Comparison of ENCODE assay signal across 2 cellular contexts in the genomic region with DNA sequence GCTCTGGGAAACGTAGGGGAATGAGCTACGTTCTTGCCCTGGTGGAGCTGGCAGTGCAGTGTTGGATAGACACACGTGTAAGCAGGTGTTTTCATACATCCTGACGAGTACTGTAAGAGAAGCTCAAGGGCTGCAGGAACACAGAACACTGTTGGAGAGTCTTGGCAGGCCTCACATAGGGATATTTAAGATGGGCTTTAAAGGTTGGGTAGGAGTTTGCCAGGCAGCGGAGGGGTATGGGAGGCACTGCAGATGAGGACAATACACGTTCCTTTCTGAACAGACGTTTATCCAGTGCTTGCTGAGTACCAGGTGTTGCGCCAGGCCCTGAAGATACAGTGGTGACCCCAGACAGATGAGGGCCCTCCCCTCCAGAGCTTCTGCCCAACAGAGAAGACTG.
TF ChIP-seq lines count a peak whose summit lies in the region.

No MANE protein-coding gene starts in this region.

TF ChIP-seq in SK-N-SH, 30 proteins besides CTCF, POLR2A, EP300 and RAD21 (continued from another document):
- TF ChIP-seq, protein P1, sequence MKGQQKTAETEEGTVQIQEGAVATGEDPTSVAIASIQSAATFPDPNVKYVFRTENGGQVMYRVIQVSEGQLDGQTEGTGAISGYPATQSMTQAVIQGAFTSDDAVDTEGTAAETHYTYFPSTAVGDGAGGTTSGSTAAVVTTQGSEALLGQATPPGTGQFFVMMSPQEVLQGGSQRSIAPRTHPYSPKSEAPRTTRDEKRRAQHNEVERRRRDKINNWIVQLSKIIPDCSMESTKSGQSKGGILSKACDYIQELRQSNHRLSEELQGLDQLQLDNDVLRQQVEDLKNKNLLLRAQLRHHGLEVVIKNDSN (IDR thresholded peaks at IDR 0.05; ENCODE audit: borderline replicate concordance, low read depth) = no peak
- TF ChIP-seq GATA2 (CRISPR knock-in tag; IDR thresholded peaks at IDR 0.05) (no peak), CHD2 (IDR thresholded peaks at IDR 0.05; ENCODE audit: low read length, partially characterized antibody) (no peak), FOSL2 (IDR thresholded peaks at IDR 0.05; ENCODE audit: borderline replicate concordance, low read depth) (no peak), POLR2AphosphoS5 (IDR thresholded peaks at IDR 0.05; ENCODE audit: low read depth, low read length) (no peak), FOXM1 (IDR thresholded peaks at IDR 0.05; ENCODE audit: low read depth) (no peak), TCF12 (IDR thresholded peaks at IDR 0.05) (no peak), RXRA (IDR thresholded peaks at IDR 0.05; ENCODE audit: borderline replicate concordance, low read depth) (no peak), GABPA (IDR thresholded peaks at IDR 0.05; ENCODE audit: low read depth) (no peak), RFX5 (IDR thresholded peaks at IDR 0.05; ENCODE audit: low read length) (no peak), TEAD4 (IDR thresholded peaks at IDR 0.05; ENCODE audit: borderline replicate concordance, insufficient read depth) (no peak)
- TF ChIP-seq, protein P2, sequence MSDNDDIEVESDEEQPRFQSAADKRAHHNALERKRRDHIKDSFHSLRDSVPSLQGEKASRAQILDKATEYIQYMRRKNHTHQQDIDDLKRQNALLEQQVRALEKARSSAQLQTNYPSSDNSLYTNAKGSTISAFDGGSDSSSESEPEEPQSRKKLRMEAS (IDR thresholded peaks at IDR 0.05; ENCODE audit: low read depth) = no peak
- TF ChIP-seq, protein P3, sequence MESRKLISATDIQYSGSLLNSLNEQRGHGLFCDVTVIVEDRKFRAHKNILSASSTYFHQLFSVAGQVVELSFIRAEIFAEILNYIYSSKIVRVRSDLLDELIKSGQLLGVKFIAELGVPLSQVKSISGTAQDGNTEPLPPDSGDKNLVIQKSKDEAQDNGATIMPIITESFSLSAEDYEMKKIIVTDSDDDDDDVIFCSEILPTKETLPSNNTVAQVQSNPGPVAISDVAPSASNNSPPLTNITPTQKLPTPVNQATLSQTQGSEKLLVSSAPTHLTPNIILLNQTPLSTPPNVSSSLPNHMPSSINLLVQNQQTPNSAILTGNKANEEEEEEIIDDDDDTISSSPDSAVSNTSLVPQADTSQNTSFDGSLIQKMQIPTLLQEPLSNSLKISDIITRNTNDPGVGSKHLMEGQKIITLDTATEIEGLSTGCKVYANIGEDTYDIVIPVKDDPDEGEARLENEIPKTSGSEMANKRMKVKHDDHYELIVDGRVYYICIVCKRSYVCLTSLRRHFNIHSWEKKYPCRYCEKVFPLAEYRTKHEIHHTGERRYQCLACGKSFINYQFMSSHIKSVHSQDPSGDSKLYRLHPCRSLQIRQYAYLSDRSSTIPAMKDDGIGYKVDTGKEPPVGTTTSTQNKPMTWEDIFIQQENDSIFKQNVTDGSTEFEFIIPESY (IDR thresholded peaks at IDR 0.05; ENCODE audit: borderline replicate concordance, low read depth) = no peak
- TF ChIP-seq, protein P4, sequence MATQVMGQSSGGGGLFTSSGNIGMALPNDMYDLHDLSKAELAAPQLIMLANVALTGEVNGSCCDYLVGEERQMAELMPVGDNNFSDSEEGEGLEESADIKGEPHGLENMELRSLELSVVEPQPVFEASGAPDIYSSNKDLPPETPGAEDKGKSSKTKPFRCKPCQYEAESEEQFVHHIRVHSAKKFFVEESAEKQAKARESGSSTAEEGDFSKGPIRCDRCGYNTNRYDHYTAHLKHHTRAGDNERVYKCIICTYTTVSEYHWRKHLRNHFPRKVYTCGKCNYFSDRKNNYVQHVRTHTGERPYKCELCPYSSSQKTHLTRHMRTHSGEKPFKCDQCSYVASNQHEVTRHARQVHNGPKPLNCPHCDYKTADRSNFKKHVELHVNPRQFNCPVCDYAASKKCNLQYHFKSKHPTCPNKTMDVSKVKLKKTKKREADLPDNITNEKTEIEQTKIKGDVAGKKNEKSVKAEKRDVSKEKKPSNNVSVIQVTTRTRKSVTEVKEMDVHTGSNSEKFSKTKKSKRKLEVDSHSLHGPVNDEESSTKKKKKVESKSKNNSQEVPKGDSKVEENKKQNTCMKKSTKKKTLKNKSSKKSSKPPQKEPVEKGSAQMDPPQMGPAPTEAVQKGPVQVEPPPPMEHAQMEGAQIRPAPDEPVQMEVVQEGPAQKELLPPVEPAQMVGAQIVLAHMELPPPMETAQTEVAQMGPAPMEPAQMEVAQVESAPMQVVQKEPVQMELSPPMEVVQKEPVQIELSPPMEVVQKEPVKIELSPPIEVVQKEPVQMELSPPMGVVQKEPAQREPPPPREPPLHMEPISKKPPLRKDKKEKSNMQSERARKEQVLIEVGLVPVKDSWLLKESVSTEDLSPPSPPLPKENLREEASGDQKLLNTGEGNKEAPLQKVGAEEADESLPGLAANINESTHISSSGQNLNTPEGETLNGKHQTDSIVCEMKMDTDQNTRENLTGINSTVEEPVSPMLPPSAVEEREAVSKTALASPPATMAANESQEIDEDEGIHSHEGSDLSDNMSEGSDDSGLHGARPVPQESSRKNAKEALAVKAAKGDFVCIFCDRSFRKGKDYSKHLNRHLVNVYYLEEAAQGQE (IDR thresholded peaks at IDR 0.05; ENCODE audit: low read depth, low read length) = no peak
TF ChIP-seq in SK-N-SH: peak in this region for 0.

TF ChIP-seq in GM23338, 12 proteins besides CTCF, POLR2A, EP300 and RAD21 (continued from another document):
- TF ChIP-seq, protein P5, sequence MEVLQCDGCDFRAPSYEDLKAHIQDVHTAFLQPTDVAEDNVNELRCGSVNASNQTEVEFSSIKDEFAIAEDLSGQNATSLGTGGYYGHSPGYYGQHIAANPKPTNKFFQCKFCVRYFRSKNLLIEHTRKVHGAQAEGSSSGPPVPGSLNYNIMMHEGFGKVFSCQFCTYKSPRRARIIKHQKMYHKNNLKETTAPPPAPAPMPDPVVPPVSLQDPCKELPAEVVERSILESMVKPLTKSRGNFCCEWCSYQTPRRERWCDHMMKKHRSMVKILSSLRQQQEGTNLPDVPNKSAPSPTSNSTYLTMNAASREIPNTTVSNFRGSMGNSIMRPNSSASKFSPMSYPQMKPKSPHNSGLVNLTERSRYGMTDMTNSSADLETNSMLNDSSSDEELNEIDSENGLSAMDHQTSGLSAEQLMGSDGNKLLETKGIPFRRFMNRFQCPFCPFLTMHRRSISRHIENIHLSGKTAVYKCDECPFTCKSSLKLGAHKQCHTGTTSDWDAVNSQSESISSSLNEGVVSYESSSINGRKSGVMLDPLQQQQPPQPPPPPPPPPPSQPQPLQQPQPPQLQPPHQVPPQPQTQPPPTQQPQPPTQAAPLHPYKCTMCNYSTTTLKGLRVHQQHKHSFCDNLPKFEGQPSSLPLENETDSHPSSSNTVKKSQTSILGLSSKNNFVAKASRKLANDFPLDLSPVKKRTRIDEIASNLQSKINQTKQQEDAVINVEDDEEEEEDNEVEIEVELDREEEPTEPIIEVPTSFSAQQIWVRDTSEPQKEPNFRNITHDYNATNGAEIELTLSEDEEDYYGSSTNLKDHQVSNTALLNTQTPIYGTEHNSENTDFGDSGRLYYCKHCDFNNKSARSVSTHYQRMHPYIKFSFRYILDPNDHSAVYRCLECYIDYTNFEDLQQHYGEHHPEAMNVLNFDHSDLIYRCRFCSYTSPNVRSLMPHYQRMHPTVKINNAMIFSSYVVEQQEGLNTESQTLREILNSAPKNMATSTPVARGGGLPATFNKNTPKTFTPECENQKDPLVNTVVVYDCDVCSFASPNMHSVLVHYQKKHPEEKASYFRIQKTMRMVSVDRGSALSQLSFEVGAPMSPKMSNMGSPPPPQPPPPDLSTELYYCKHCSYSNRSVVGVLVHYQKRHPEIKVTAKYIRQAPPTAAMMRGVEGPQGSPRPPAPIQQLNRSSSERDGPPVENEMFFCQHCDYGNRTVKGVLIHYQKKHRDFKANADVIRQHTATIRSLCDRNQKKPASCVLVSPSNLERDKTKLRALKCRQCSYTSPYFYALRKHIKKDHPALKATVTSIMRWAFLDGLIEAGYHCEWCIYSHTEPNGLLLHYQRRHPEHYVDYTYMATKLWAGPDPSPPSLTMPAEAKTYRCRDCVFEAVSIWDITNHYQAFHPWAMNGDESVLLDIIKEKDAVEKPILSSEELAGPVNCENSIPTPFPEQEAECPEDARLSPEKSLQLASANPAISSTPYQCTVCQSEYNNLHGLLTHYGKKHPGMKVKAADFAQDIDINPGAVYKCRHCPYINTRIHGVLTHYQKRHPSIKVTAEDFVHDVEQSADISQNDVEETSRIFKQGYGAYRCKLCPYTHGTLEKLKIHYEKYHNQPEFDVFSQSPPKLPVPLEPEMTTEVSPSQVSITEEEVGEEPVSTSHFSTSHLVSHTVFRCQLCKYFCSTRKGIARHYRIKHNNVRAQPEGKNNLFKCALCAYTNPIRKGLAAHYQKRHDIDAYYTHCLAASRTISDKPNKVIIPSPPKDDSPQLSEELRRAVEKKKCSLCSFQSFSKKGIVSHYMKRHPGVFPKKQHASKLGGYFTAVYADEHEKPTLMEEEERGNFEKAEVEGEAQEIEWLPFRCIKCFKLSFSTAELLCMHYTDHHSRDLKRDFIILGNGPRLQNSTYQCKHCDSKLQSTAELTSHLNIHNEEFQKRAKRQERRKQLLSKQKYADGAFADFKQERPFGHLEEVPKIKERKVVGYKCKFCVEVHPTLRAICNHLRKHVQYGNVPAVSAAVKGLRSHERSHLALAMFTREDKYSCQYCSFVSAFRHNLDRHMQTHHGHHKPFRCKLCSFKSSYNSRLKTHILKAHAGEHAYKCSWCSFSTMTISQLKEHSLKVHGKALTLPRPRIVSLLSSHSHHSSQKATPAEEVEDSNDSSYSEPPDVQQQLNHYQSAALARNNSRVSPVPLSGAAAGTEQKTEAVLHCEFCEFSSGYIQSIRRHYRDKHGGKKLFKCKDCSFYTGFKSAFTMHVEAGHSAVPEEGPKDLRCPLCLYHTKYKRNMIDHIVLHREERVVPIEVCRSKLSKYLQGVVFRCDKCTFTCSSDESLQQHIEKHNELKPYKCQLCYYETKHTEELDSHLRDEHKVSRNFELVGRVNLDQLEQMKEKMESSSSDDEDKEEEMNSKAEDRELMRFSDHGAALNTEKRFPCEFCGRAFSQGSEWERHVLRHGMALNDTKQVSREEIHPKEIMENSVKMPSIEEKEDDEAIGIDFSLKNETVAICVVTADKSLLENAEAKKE (CRISPR knock-in tag; IDR thresholded peaks at IDR 0.05) = no peak
- TF ChIP-seq ZNF114 (CRISPR knock-in tag; IDR thresholded peaks at IDR 0.05) (no peak), CREB1 (CRISPR knock-in tag; IDR thresholded peaks at IDR 0.05; ENCODE audit: low read depth) (no peak), EZH2phosphoT487 (IDR thresholded peaks at IDR 0.05; ENCODE audit: unreplicated experiment) (no peak), STAT1 (IDR thresholded peaks at IDR 0.05; ENCODE audit: unreplicated experiment) (no peak), POLR2AphosphoS5 (IDR thresholded peaks at IDR 0.05; ENCODE audit: low read depth) (no peak)
- TF ChIP-seq, protein P4 (IDR thresholded peaks at IDR 0.05; ENCODE audit: unreplicated experiment) = no peak
